Comparison of ENCODE assay signal across 10 cellular contexts in genomic region chr15:85479071-85479647, GRCh38.
DNase-seq lines count a peak whose midpoint lies in the region; ATAC-seq and TF ChIP-seq lines count a peak whose summit lies in the region.
"Had no signal": no experiment of that assay in that cellular context is flagged by ENCODE, and none has a peak within 500 bp of the region (broad histone marks: within the 10 kb centered on the region; RNA-seq: fewer than 3 reads in every experiment).

No MANE protein-coding gene starts in this region.

- peak overlapping the region; percentile 71 for H3K27ac Mint-ChIP-seq in mesothelial cell of epicardium
- peak overlapping the region in 3 of 10 donors; percentile 2 to 19 (median 16) for H3K27ac Mint-ChIP-seq in naive thymus-derived CD8-positive, alpha-beta T cell
- no peak overlapping the region for H3K27ac Mint-ChIP-seq in natural killer cell
- H3K27ac Mint-ChIP-seq: activated naive CD8-positive, alpha-beta T cell treated with anti-CD3 and anti-CD28 coated beads, Interleukin-2, amount 10 ng/mL, durations not matched to agents 7 days and 5 days had no signal

- POLR2A ChIA-PET in naive thymus-derived CD8-positive, alpha-beta T cell (lab: Charles Lee), result no interaction called here

- WGBS in aorta, 2 donors, result 40 to 44% methylated on average over 4 of the region's 4 CpGs

- H3K4me3 ChIP-seq in choroid plexus epithelial cell (ENCODE audit: low read depth, low read length) (no peak overlapping the region), aorta (ENCODE audit: low read length in 2 of 2) (no peak overlapping the region)

- H3K27me3 Mint-ChIP-seq in mesothelial cell of epicardium (ENCODE audit: low read depth) (no peaks in the 10 kb centered on the region), natural killer cell (ENCODE audit: low read depth in 2 of 2) (no peaks in the 10 kb centered on the region)
- H3K27me3 Mint-ChIP-seq in naive thymus-derived CD8-positive, alpha-beta T cell, result no peaks in the 10 kb centered on the region
- H3K27me3 Mint-ChIP-seq: activated naive CD8-positive, alpha-beta T cell treated with anti-CD3 and anti-CD28 coated beads, Interleukin-2, amount 10 ng/mL, durations not matched to agents 7 days and 5 days; T-cell had no signal

- TF ChIP-seq CTCF in choroid plexus epithelial cell (conservative IDR thresholded peaks at IDR 0.05; ENCODE audit: low read depth, low read length) (no peak), mesothelial cell of epicardium (IDR thresholded peaks at IDR 0.05; ENCODE audit: unreplicated experiment) (no peak), natural killer cell (IDR thresholded peaks at IDR 0.05) (no peak)

- H3K4me3 Mint-ChIP-seq in mesothelial cell of epicardium, result no peak overlapping the region
- H3K4me3 Mint-ChIP-seq in naive thymus-derived CD8-positive, alpha-beta T cell, result peak overlapping the region in 1 of 10 donors; percentile 16
- no peak overlapping the region for H3K4me3 Mint-ChIP-seq in natural killer cell
- H3K4me3 Mint-ChIP-seq: activated naive CD8-positive, alpha-beta T cell treated with anti-CD3 and anti-CD28 coated beads, Interleukin-2, amount 10 ng/mL, durations not matched to agents 7 days and 5 days; T-cell had no signal

- H3K9me3 Mint-ChIP-seq in mesothelial cell of epicardium (no peaks in the 10 kb centered on the region), natural killer cell (no peaks in the 10 kb centered on the region)
- H3K9me3 Mint-ChIP-seq in naive thymus-derived CD8-positive, alpha-beta T cell, result no peaks in the 10 kb centered on the region
- H3K9me3 Mint-ChIP-seq: activated naive CD8-positive, alpha-beta T cell treated with anti-CD3 and anti-CD28 coated beads, Interleukin-2, amount 10 ng/mL, durations not matched to agents 7 days and 5 days; T-cell had no signal

- H3K4me1 Mint-ChIP-seq in mesothelial cell of epicardium, result peaks cover 41% of the 10 kb centered on the region
- H3K4me1 Mint-ChIP-seq in naive thymus-derived CD8-positive, alpha-beta T cell, result peaks cover 44 to 93% (median 88%) of the 10 kb centered on the region in 4 donors
- H3K4me1 Mint-ChIP-seq in natural killer cell, result peaks cover 32 to 34% of the 10 kb centered on the region in 2 donors

- intact Hi-C loops in natural killer cell (cut with micrococcal nuclease) (no loop called here), aorta (cut with DNase I) (no loop called here)

- no peaks in the 10 kb centered on the region for H3K9me3 ChIP-seq in aorta (ENCODE audit: control insufficient read depth, low read length)

- no peak for ATAC-seq in naive thymus-derived CD8-positive, alpha-beta T cell
- ATAC-seq in natural killer cell (no peak), aorta (ENCODE audit: low FRiP score) (no peak)
- ATAC-seq: T-cell had no signal

- H3K27me3 ChIP-seq in aorta (ENCODE audit: control insufficient read depth in 1 of 2, insufficient read depth in 2 of 2, low read length in 1 of 2), result no peaks in the 10 kb centered on the region

- peaks cover 0 to 3% of the 10 kb centered on the region in 2 donors for H3K4me1 ChIP-seq in aorta (ENCODE audit: control insufficient read depth in 1 of 2, insufficient read depth in 2 of 2, low read length in 2 of 2)

- no peak overlapping the region for H3K27ac ChIP-seq in aorta (ENCODE audit: low read depth in 1 of 2, low read length in 2 of 2)

- H3K36me3 Mint-ChIP-seq in mesothelial cell of epicardium (no peaks in the 10 kb centered on the region), natural killer cell (no peaks in the 10 kb centered on the region)
- peaks cover 0 to 2% (median 0%) of the 10 kb centered on the region in 3 donors for H3K36me3 Mint-ChIP-seq in naive thymus-derived CD8-positive, alpha-beta T cell
- H3K36me3 Mint-ChIP-seq: T-cell had no signal

- H3K36me3 ChIP-seq in aorta (ENCODE audit: control insufficient read depth in 1 of 2, insufficient read depth in 2 of 2, low read length in 1 of 2), result no peaks in the 10 kb centered on the region

- DNase-seq in Daoy (ENCODE audit: low read depth) (peak; percentile 44), NCI-H2081 (lab: John Stamatoyannopoulos, UW) (peak; percentile 77 to 89), choroid plexus epithelial cell (ENCODE audit: low read depth) (peak; percentile 71), mesothelial cell of epicardium (ENCODE audit: low spot score in 2 of 2, unreplicated experiment in 2 of 2) (no peak), NCI-H2029 (lab: John Stamatoyannopoulos, UW) (no peak), natural killer cell (no peak), aorta (no peak)
- DNase-seq in naive thymus-derived CD8-positive, alpha-beta T cell, result no peak
- DNase-seq: activated naive CD8-positive, alpha-beta T cell treated with anti-CD3 and anti-CD28 coated beads, Interleukin-2, amount 10 ng/mL, durations not matched to agents 7 days and 5 days; T-cell had no signal

Comparison
In these comparisons a context has a peak if more than half of its experiments do, and no peak if none do; other contexts are left out.
1. DNase-seq: peak in Daoy (single experiment), NCI-H2081 (2 of 2) and choroid plexus epithelial cell (single experiment); none in mesothelial cell of epicardium (0 of 2), naive thymus-derived CD8-positive, alpha-beta T cell (0 of 10), NCI-H2029 (single experiment), natural killer cell (single experiment) and aorta (0 of 2).